ENCODE assay signal across 8 cellular contexts in the genomic region with DNA sequence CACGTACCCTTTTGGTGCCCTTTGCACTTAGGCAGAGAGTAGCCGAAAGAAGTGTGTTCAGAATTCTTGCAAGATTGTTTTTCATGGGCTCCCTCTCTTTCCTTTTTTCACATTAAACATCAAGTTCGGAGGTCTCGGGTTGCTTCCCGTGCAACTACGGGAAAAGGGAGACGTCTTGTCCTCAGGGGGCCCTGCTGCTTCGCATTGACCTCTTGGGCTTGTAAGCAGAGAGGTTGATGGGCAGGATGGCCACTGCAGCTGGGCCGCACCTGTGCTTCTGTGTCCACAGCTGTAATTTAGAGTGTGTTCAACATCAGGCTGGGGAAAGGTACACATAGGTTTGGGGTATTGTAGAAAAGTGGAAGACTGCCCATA.
DNase-seq lines count a peak whose midpoint lies in the region; ATAC-seq and TF ChIP-seq lines count a peak whose summit lies in the region.

No MANE protein-coding gene starts in this region.

- peaks cover 16% of the 10 kb centered on the region for H3K4me1 Mint-ChIP-seq in CD14-positive monocyte

- no peak overlapping the region for H3K4ac ChIP-seq in neuronal stem cell (ENCODE audit: low read length)

- H3K18ac ChIP-seq in neuronal stem cell (ENCODE audit: low read length): no peak overlapping the region

- intact Hi-C loops in CD14-positive monocyte (cut with micrococcal nuclease): loop anchor here in 1 of 2 donors (10.0 kb wide), 2 partner anchors 49 to 111 kb away; partner anchors contain the start of gene SPRY1

- H3K4me3 ChIP-seq in SJCRH30: peak overlapping the region; percentile 65
- H3K4me3 ChIP-seq in fibroblast of pulmonary artery (replicated peaks; ENCODE audit: low read depth, low read length): peak overlapping the region; percentile 55
- peak overlapping the region in 1 of 2 donors; percentile 19 for H3K4me3 ChIP-seq in neuronal stem cell (ENCODE audit: low read length in 2 of 2)

- H2AK5ac ChIP-seq in neuronal stem cell (ENCODE audit: low read depth, low read length): no peak overlapping the region

- no peaks in the 10 kb centered on the region for H3K9me3 ChIP-seq in SJCRH30 (replicated peaks)
- H3K9me3 ChIP-seq in neuronal stem cell (replicated peaks in 1 of 2; ENCODE audit: control insufficient read depth in 2 of 2, insufficient read depth in 1 of 2, low read depth in 1 of 2, low read length in 2 of 2): peaks cover 0 to 14% of the 10 kb centered on the region in 2 donors

- no peak overlapping the region for H4K8ac ChIP-seq in neuronal stem cell (ENCODE audit: low read depth, low read length)

- WGBS in neuronal stem cell (ENCODE audit: extremely low coverage in 2 of 2, insufficient read length in 2 of 2, insufficient replicate concordance in 1 of 2), 2 donors: no CpG with 5 or more reads among the region's 9 CpGs

- DNase-seq in CD14-positive monocyte (ENCODE audit: low spot score): no peak
- DNase-seq in SJCRH30: peak; percentile 30 to 56
- no peak for DNase-seq in fibroblast of pulmonary artery (ENCODE audit: low read depth)
- DNase-seq in neuronal stem cell (ENCODE audit: low spot score): no peak
- no peak for DNase-seq in A172 (ENCODE audit: low spot score)
- DNase-seq in T1000 (lab: John Stamatoyannopoulos, UW): no peak

- no peak overlapping the region for H3K23ac ChIP-seq in neuronal stem cell (ENCODE audit: low read depth, low read length, poor library complexity)

- H2BK120ac ChIP-seq in neuronal stem cell (ENCODE audit: low read depth, low read length): no peak overlapping the region

- H3K9me3 Mint-ChIP-seq in CD14-positive monocyte: peaks cover 0 to 5% (median 0%) of the 10 kb centered on the region in 7 donors

- H3K4me3 Mint-ChIP-seq in CD14-positive monocyte: peak overlapping the region; percentile 49 to 91

- peak overlapping the region in 1 of 7 donors; percentile 37 for H3K27ac Mint-ChIP-seq in CD14-positive monocyte

- no peaks in the 10 kb centered on the region for H3K36me3 ChIP-seq in SJCRH30
- H3K36me3 ChIP-seq in neuronal stem cell (replicated peaks in 1 of 2; ENCODE audit: control insufficient read depth in 2 of 2, insufficient read depth in 2 of 2, low read length in 2 of 2): no peaks in the 10 kb centered on the region

- H3K4me2 ChIP-seq in neuronal stem cell (ENCODE audit: insufficient read depth, low read length, poor library complexity, severe bottlenecking): peak overlapping the region; percentile 72

- peak overlapping the region; percentile 90 for H3K27ac ChIP-seq in SJCRH30
- H3K27ac ChIP-seq in neuronal stem cell (replicated peaks; ENCODE audit: low read length): no peak overlapping the region

- no peak for ATAC-seq in HG03432 (IDR thresholded peaks at IDR 0.05; ENCODE audit: unreplicated experiment)
- ATAC-seq in HG03108 (IDR thresholded peaks at IDR 0.05; ENCODE audit: unreplicated experiment): no peak

- peak overlapping the region; percentile 69 for H2AFZ ChIP-seq in neuronal stem cell (ENCODE audit: low read length)

- H3K79me1 ChIP-seq in neuronal stem cell (ENCODE audit: low read depth, low read length): no peaks in the 10 kb centered on the region

- no peak overlapping the region for H2BK5ac ChIP-seq in neuronal stem cell (ENCODE audit: low read length)

- TF ChIP-seq CTCF in CD14-positive monocyte (IDR thresholded peaks at IDR 0.05): no peak
- TF ChIP-seq CTCF in fibroblast of pulmonary artery (IDR thresholded peaks at IDR 0.05; ENCODE audit: low read length, missing control alignments): no peak

- no peak overlapping the region for H2BK15ac ChIP-seq in neuronal stem cell (ENCODE audit: low read length)

- no peak overlapping the region for H2BK12ac ChIP-seq in neuronal stem cell (ENCODE audit: low read length)

- H3K4me1 ChIP-seq in SJCRH30 (peaks cover 17% of the 10 kb centered on the region), neuronal stem cell (ENCODE audit: control insufficient read depth in 2 of 2, insufficient read depth in 1 of 2, low read depth in 1 of 2, low read length in 2 of 2) (peaks cover 2 to 24% of the 10 kb centered on the region in 2 donors)

- H3K27me3 Mint-ChIP-seq in CD14-positive monocyte (ENCODE audit: low read depth in 3 of 3): peaks cover 9 to 21% (median 19%) of the 10 kb centered on the region in 3 donors

- H3K27me3 ChIP-seq in SJCRH30 (no peaks in the 10 kb centered on the region), neuronal stem cell (ENCODE audit: control insufficient read depth in 3 of 3, insufficient read depth in 3 of 3, low read depth in 1 of 3, low read length in 3 of 3) (peaks cover 0 to 16% (median 0%) of the 10 kb centered on the region in 3 experiments)

- no peak overlapping the region for H3K14ac ChIP-seq in neuronal stem cell (ENCODE audit: low read length)

- H4K91ac ChIP-seq in neuronal stem cell (ENCODE audit: low read depth, low read length, poor library complexity): no peak overlapping the region

- H3K36me3 Mint-ChIP-seq in CD14-positive monocyte: no peaks in the 10 kb centered on the region

- no peak overlapping the region for H3K9ac ChIP-seq in neuronal stem cell (ENCODE audit: low read depth, low read length, poor library complexity)

Comparison
In these comparisons a context has a peak if more than half of its experiments do, and no peak if none do; other contexts are left out.
1. DNase-seq: peak in SJCRH30 (2 of 2); none in CD14-positive monocyte (single experiment), fibroblast of pulmonary artery (single experiment), neuronal stem cell (single experiment), A172 (single experiment) and T1000 (single experiment).